ENCODE assay signal across 1 cellular context in the genomic region with DNA sequence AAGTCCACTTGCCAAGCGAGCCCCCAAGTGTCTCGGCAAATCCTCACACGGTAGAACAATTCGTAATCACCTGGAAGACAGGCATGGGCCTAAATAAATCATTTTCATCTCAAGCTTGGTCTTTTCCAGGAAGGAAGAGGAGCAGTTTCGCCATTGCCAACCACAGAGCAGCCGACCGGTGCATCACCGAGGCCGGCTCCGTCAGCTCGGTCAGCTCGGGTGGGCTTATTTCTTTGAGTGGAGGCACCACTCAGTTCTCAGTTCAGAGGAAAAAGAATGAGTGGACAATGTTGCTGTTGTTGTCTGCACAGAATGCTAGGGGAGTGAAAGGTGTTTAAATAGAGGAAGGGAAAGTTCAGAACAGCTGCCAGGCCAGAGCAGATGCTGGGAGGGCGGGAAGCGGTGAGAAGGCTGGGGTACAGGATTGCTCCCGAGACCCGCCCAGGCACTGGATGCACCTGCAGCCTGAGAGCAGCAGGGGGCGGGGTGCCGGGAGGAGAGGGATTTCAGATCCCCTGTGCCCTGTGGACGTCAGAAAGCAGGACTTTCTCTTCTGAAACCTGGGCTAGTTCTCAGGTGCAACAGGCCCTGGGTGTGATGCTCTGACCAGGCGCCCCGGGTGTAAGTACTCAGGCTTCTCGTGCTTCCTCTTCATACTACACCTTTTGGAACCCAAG.
TF ChIP-seq lines count a peak whose summit lies in the region.

No MANE protein-coding gene starts in this region.

TF ChIP-seq in K562, 482 proteins besides CTCF, POLR2A, EP300 and RAD21:
- TF ChIP-seq, protein P1, sequence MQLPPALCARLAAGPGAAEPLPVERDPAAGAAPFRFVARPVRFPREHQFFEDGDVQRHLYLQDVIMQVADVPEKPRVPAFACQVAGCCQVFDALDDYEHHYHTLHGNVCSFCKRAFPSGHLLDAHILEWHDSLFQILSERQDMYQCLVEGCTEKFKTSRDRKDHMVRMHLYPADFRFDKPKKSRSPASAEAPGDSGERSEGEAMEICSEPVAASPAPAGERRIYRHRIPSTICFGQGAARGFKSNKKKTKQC (CRISPR knock-in tag; IDR thresholded peaks at IDR 0.05): no peak
- TF ChIP-seq SAP30 (IDR thresholded peaks at IDR 0.05; ENCODE audit: borderline replicate concordance, insufficient read depth, low read depth, low read length, poor library complexity, severe bottlenecking) (no peak), ZNF134 (CRISPR knock-in tag; conservative IDR thresholded peaks at IDR 0.05) (no peak), ADNP (tag; IDR thresholded peaks at IDR 0.05) (no peak), NR2F6 (CRISPR knock-in tag; IDR thresholded peaks at IDR 0.05) (no peak), CREB1 (IDR thresholded peaks at IDR 0.05) (no peak), CREB1 (CRISPR knock-in tag; IDR thresholded peaks at IDR 0.05) (no peak), LEF1 (IDR thresholded peaks at IDR 0.05) (no peak), CBX8 (IDR thresholded peaks at IDR 0.05; ENCODE audit: borderline replicate concordance, extremely low read depth, low read depth, low read length, poor library complexity, severe bottlenecking) (no peak), ZNF239 (CRISPR knock-in tag; IDR thresholded peaks at IDR 0.05) (no peak), ZNF561 (CRISPR knock-in tag; conservative IDR thresholded peaks at IDR 0.05) (no peak), HDAC6 (IDR thresholded peaks at IDR 0.05; ENCODE audit: low read depth, low read length) (no peak), KLF16 (IDR thresholded peaks at IDR 0.05) (no peak)
- TF ChIP-seq, protein P2, sequence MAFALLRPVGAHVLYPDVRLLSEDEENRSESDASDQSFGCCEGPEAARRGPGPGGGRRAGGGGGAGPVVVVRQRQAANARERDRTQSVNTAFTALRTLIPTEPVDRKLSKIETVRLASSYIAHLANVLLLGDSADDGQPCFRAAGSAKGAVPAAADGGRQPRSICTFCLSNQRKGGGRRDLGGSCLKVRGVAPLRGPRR (CRISPR knock-in tag; IDR thresholded peaks at IDR 0.05): no peak
- TF ChIP-seq, protein P3, sequence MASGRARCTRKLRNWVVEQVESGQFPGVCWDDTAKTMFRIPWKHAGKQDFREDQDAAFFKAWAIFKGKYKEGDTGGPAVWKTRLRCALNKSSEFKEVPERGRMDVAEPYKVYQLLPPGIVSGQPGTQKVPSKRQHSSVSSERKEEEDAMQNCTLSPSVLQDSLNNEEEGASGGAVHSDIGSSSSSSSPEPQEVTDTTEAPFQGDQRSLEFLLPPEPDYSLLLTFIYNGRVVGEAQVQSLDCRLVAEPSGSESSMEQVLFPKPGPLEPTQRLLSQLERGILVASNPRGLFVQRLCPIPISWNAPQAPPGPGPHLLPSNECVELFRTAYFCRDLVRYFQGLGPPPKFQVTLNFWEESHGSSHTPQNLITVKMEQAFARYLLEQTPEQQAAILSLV (tag; IDR thresholded peaks at IDR 0.05): no peak
- TF ChIP-seq, protein P4, sequence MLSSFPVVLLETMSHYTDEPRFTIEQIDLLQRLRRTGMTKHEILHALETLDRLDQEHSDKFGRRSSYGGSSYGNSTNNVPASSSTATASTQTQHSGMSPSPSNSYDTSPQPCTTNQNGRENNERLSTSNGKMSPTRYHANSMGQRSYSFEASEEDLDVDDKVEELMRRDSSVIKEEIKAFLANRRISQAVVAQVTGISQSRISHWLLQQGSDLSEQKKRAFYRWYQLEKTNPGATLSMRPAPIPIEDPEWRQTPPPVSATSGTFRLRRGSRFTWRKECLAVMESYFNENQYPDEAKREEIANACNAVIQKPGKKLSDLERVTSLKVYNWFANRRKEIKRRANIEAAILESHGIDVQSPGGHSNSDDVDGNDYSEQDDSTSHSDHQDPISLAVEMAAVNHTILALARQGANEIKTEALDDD (IDR thresholded peaks at IDR 0.05): no peak
- TF ChIP-seq, protein P5, sequence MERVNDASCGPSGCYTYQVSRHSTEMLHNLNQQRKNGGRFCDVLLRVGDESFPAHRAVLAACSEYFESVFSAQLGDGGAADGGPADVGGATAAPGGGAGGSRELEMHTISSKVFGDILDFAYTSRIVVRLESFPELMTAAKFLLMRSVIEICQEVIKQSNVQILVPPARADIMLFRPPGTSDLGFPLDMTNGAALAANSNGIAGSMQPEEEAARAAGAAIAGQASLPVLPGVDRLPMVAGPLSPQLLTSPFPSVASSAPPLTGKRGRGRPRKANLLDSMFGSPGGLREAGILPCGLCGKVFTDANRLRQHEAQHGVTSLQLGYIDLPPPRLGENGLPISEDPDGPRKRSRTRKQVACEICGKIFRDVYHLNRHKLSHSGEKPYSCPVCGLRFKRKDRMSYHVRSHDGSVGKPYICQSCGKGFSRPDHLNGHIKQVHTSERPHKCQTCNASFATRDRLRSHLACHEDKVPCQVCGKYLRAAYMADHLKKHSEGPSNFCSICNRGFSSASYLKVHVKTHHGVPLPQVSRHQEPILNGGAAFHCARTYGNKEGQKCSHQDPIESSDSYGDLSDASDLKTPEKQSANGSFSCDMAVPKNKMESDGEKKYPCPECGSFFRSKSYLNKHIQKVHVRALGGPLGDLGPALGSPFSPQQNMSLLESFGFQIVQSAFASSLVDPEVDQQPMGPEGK (CRISPR knock-in tag; IDR thresholded peaks at IDR 0.05; ENCODE audit: borderline replicate concordance): no peak
- TF ChIP-seq, protein P6, sequence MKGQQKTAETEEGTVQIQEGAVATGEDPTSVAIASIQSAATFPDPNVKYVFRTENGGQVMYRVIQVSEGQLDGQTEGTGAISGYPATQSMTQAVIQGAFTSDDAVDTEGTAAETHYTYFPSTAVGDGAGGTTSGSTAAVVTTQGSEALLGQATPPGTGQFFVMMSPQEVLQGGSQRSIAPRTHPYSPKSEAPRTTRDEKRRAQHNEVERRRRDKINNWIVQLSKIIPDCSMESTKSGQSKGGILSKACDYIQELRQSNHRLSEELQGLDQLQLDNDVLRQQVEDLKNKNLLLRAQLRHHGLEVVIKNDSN (CRISPR knock-in tag; IDR thresholded peaks at IDR 0.05): no peak
